ENCODE assay signal across 30 cellular contexts in the genomic region with DNA sequence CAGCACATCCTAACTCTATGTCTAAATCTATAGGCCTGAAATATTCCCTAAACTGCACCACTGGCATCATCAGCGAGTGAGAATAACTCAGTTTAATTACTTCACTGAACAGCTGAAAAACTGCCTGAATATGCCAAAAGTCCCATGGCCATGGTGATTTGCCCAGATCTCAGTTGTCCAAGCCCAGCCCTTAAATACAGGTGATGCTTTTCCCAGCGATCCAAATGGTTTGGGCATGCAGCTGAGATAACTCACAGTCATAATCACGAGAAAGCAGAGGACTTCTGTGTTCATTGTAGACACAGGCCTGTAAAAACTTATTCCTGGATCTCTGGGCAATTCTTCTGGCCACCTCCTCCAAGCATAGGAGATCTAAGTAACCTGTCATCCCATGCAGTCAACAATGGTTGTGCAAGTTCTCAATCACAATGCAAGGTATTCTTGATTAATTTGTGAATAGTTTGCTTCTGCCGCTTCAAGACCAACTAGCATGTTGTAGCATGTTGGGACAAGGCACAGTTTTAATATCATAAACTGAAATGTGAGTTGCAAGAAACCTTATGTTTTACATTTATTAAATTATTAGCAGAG.
"Had no signal": no experiment of that assay in that cellular context is flagged by ENCODE, and none has a peak within 500 bp of the region (broad histone marks: within the 10 kb centered on the region; RNA-seq: fewer than 3 reads in every experiment).

No MANE protein-coding gene starts in this region.

- H3K27me3 Mint-ChIP-seq: activated CD4-positive, alpha-beta memory T cell treated with anti-CD3 and anti-CD28 coated beads for 36 hours; activated CD4-positive, alpha-beta T cell treated with anti-CD3 and anti-CD28 coated beads for 36 hours; activated CD4-positive, alpha-beta T cell treated with anti-CD3 and anti-CD28 coated beads, Interleukin-2, amount 10 ng/mL, durations not matched to agents 24 days and 14 days; activated CD8-positive, alpha-beta memory T cell treated with anti-CD3 and anti-CD28 coated beads, Interleukin-2, amount 10 ng/mL, durations not matched to agents 7 days and 5 days; activated naive CD4-positive, alpha-beta T cell treated with anti-CD3 and anti-CD28 coated beads, Interleukin-2, amount 50 U/mL, for 24 hours; activated naive CD8-positive, alpha-beta T cell treated with anti-CD3 and anti-CD28 coated beads for 36 hours had no signal

- DNase-seq: activated CD4-positive, alpha-beta memory T cell treated with anti-CD3 and anti-CD28 coated beads for 36 hours; activated CD4-positive, alpha-beta T cell treated with anti-CD3 and anti-CD28 coated beads for 36 hours; activated CD4-positive, alpha-beta T cell treated with anti-CD3 and anti-CD28 coated beads, Interleukin-2, amount 10 ng/mL, durations not matched to agents 24 days and 14 days; activated CD4-positive, CD25-positive, alpha-beta regulatory T cell; activated CD4-positive, CD25-positive, alpha-beta regulatory T cell treated with anti-CD3 and anti-CD28 coated beads, Interleukin-2, amount 50 U/mL, for 72 hours; activated CD8-positive, alpha-beta memory T cell treated with anti-CD3 and anti-CD28 coated beads, Interleukin-2, amount 10 ng/mL, durations not matched to agents 7 days and 5 days; activated CD8-positive, alpha-beta memory T cell treated with anti-CD3 and anti-CD28 coated beads, Interleukin-2, amount 50 U/mL, for 4 hours; activated CD8-positive, alpha-beta T cell treated with anti-CD3 and anti-CD28 coated beads, Interleukin-2, amount 10 ng/mL, durations not matched to agents 7 days and 5 days; activated effector memory CD4-positive, alpha-beta T cell treated with anti-CD3 and anti-CD28 coated beads, Interleukin-2, amount 50 U/mL, for 16 hours; activated naive CD4-positive, alpha-beta T cell treated with anti-CD3 and anti-CD28 coated beads for 36 hours; activated naive CD8-positive, alpha-beta T cell treated with anti-CD3 and anti-CD28 coated beads for 36 hours; activated naive CD8-positive, alpha-beta T cell treated with anti-CD3 and anti-CD28 coated beads, Interleukin-2, amount 50 U/mL, for 24 hours; activated T-cell treated with anti-CD3 and anti-CD28 coated beads, Interleukin-2, amount 50 U/mL, for 1 hour; activated T-cell treated with anti-CD3 and anti-CD28 coated beads, Interleukin-2, amount 50 U/mL, for 48 hours; adrenal gland; amygdala; aorta; caudate nucleus; cortex of kidney; dermis blood vessel endothelial cell; effector CD4-positive, alpha-beta T cell; erythroblast; esophagus squamous epithelium; head of caudate nucleus; hippocampal formation; T-helper 2 cell had no signal

- H3K9me3 Mint-ChIP-seq: activated CD4-positive, alpha-beta memory T cell treated with anti-CD3 and anti-CD28 coated beads for 36 hours; activated naive CD4-positive, alpha-beta T cell treated with anti-CD3 and anti-CD28 coated beads for 36 hours; activated naive CD4-positive, alpha-beta T cell treated with anti-CD3 and anti-CD28 coated beads, Interleukin-2, amount 50 U/mL, for 24 hours; activated naive CD8-positive, alpha-beta T cell treated with anti-CD3 and anti-CD28 coated beads for 36 hours; activated T-helper 1 cell treated with anti-CD3 and anti-CD28 coated beads, Interleukin-12 subunit alpha, Interleukin-12 subunit beta, Interleukin-2, Interleukin-4 antibody, amounts not matched to agents 30 ng/mL and 10 ng/mL and 1 ng/mL, durations not matched to agents 14 hours and 24 hours and 36 hours had no signal

- ATAC-seq: activated CD4-positive, alpha-beta T cell treated with anti-CD3 and anti-CD28 coated beads for 36 hours; activated CD8-positive, alpha-beta memory T cell treated with anti-CD3 and anti-CD28 coated beads, Interleukin-2, amount 10 ng/mL, durations not matched to agents 7 days and 5 days; activated CD8-positive, alpha-beta T cell treated with anti-CD3 and anti-CD28 coated beads, Interleukin-2, amount 10 ng/mL, durations not matched to agents 7 days and 5 days; activated naive CD8-positive, alpha-beta T cell treated with anti-CD3 and anti-CD28 coated beads, Interleukin-2, amount 50 U/mL, for 24 hours had no signal

- H3K27me3 ChIP-seq: adrenal gland, esophagus squamous epithelium had no signal

- H3K9me3 ChIP-seq: adrenal gland, esophagus squamous epithelium had no signal

- H3K36me3 Mint-ChIP-seq: activated CD4-positive, alpha-beta memory T cell treated with anti-CD3 and anti-CD28 coated beads for 36 hours; activated naive CD4-positive, alpha-beta T cell treated with anti-CD3 and anti-CD28 coated beads, Interleukin-2, amount 50 U/mL, for 24 hours; activated naive CD8-positive, alpha-beta T cell treated with anti-CD3 and anti-CD28 coated beads for 36 hours; brain had no signal

- H3K4me3 ChIP-seq: adrenal gland, esophagus squamous epithelium had no signal

- H3K27ac Mint-ChIP-seq: activated CD4-positive, alpha-beta memory T cell treated with anti-CD3 and anti-CD28 coated beads for 36 hours; activated CD4-positive, alpha-beta T cell treated with anti-CD3 and anti-CD28 coated beads for 36 hours; activated CD4-positive, alpha-beta T cell treated with anti-CD3 and anti-CD28 coated beads, Interleukin-2, amount 10 ng/mL, durations not matched to agents 24 days and 14 days; activated CD8-positive, alpha-beta memory T cell treated with anti-CD3 and anti-CD28 coated beads, Interleukin-2, amount 10 ng/mL, durations not matched to agents 7 days and 5 days; activated CD8-positive, alpha-beta T cell treated with anti-CD3 and anti-CD28 coated beads, Interleukin-2, amount 10 ng/mL, durations not matched to agents 7 days and 5 days; activated naive CD4-positive, alpha-beta T cell treated with anti-CD3 and anti-CD28 coated beads for 36 hours; activated naive CD4-positive, alpha-beta T cell treated with anti-CD3 and anti-CD28 coated beads, Interleukin-2, amount 50 U/mL, for 24 hours; activated naive CD8-positive, alpha-beta T cell treated with anti-CD3 and anti-CD28 coated beads for 36 hours; activated naive CD8-positive, alpha-beta T cell treated with anti-CD3 and anti-CD28 coated beads, Interleukin-2, amount 50 U/mL, for 24 hours; activated T-helper 1 cell treated with anti-CD3 and anti-CD28 coated beads, Interleukin-12 subunit alpha, Interleukin-12 subunit beta, Interleukin-2, Interleukin-4 antibody, amounts not matched to agents 30 ng/mL and 10 ng/mL and 1 ng/mL, durations not matched to agents 14 hours and 24 hours and 36 hours; activated T-helper 2 cell treated with anti-CD3 and anti-CD28 coated beads, Interferon-gamma antibody, Interleukin-2, Interleukin-4, amounts not matched to agents 10 μg/mL and 5 μg/mL and 100 μg/mL, durations not matched to agents 14 hours and 24 hours and 36 hours; brain had no signal

- H3K4me3 Mint-ChIP-seq: activated CD4-positive, alpha-beta memory T cell treated with anti-CD3 and anti-CD28 coated beads for 36 hours; activated CD4-positive, alpha-beta T cell treated with anti-CD3 and anti-CD28 coated beads for 36 hours; activated CD4-positive, alpha-beta T cell treated with anti-CD3 and anti-CD28 coated beads, Interleukin-2, amount 10 ng/mL, durations not matched to agents 24 days and 14 days; activated CD8-positive, alpha-beta memory T cell treated with anti-CD3 and anti-CD28 coated beads, Interleukin-2, amount 10 ng/mL, durations not matched to agents 7 days and 5 days; activated CD8-positive, alpha-beta T cell treated with anti-CD3 and anti-CD28 coated beads, Interleukin-2, amount 10 ng/mL, durations not matched to agents 7 days and 5 days; activated naive CD4-positive, alpha-beta T cell treated with anti-CD3 and anti-CD28 coated beads for 36 hours; activated naive CD4-positive, alpha-beta T cell treated with anti-CD3 and anti-CD28 coated beads, Interleukin-2, amount 50 U/mL, for 24 hours; activated naive CD8-positive, alpha-beta T cell treated with anti-CD3 and anti-CD28 coated beads for 36 hours; activated naive CD8-positive, alpha-beta T cell treated with anti-CD3 and anti-CD28 coated beads, Interleukin-2, amount 50 U/mL, for 24 hours; activated T-helper 1 cell treated with anti-CD3 and anti-CD28 coated beads, Interleukin-12 subunit alpha, Interleukin-12 subunit beta, Interleukin-2, Interleukin-4 antibody, amounts not matched to agents 30 ng/mL and 10 ng/mL and 1 ng/mL, durations not matched to agents 14 hours and 24 hours and 36 hours; brain had no signal

- H3K27ac ChIP-seq: adrenal gland had no signal

- H3K36me3 ChIP-seq: adrenal gland, esophagus squamous epithelium had no signal
